Comparison of ENCODE assay signal across 16 cellular contexts in the genomic region with DNA sequence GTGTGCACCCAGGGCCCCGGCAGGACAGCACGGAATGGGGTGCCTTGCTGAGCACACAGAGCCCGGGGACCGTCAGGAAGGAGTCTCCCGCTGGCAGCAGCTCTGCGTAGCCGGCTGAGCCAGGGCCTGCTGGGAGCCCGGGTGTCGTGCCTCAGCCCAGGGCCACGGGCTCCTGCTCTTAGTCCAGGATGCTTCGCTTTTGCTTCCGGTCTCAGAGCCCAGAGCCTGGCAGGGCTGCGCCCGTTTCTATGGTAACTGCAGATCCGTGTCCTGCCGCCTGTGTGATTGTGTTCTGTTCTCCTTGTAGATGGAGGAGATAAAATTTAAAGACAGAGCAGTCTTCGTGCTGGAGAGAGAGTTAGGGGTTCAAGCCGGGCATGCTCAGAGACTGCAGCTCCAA. TPM values are rescaled to one million over a fixed set of nuclear protein-coding genes. Genes with fewer than 3 reads are reported as not detected.
DNase-seq lines count a peak whose midpoint lies in the region; ATAC-seq and TF ChIP-seq lines count a peak whose summit lies in the region.
"Had no signal": no experiment of that assay in that cellular context is flagged by ENCODE, and none has a peak within 500 bp of the region (broad histone marks: within the 10 kb centered on the region; RNA-seq: fewer than 3 reads in every experiment).

No MANE protein-coding gene starts in this region.

- no peaks in the 10 kb centered on the region for H3K36me3 Mint-ChIP-seq in activated T-helper 2 cell treated with anti-CD3 and anti-CD28 coated beads, Interferon-gamma antibody, Interleukin-2, Interleukin-4, amounts not matched to agents 10 μg/mL and 5 μg/mL and 100 μg/mL, durations not matched to agents 14 hours and 24 hours and 36 hours (ENCODE audit: low read depth)

- ATAC-seq in left ventricle myocardium superior (no peak), gastrocnemius medialis (no peak), HG03039 (IDR thresholded peaks at IDR 0.05; ENCODE audit: unreplicated experiment) (no peak)
- ATAC-seq: PC-3; stimulated activated naive CD8-positive, alpha-beta T cell treated with anti-CD3 and anti-CD28 coated beads, Interleukin-15, Interleukin-2, amounts not matched to agents 100 U/mL and 50 U/mL, for 24 hours had no signal

- in situ Hi-C loops in gastrocnemius medialis (cut with MboI; ENCODE audit: low sequenced_read_pairs in 4 of 4): no loop called here

- H3K27ac ChIP-seq in gastrocnemius medialis: no peak overlapping the region
- H3K27ac ChIP-seq: brain microvascular endothelial cell had no signal

- no peak for TF ChIP-seq POLR2A in gastrocnemius medialis (IDR thresholded peaks at IDR 0.05)

- no peaks in the 10 kb centered on the region for H3K27me3 Mint-ChIP-seq in activated T-helper 2 cell treated with anti-CD3 and anti-CD28 coated beads, Interferon-gamma antibody, Interleukin-2, Interleukin-4, amounts not matched to agents 10 μg/mL and 5 μg/mL and 100 μg/mL, durations not matched to agents 14 hours and 24 hours and 36 hours (ENCODE audit: low read depth)

- no peak overlapping the region for H3K27ac Mint-ChIP-seq in activated T-helper 2 cell treated with anti-CD3 and anti-CD28 coated beads, Interferon-gamma antibody, Interleukin-2, Interleukin-4, amounts not matched to agents 10 μg/mL and 5 μg/mL and 100 μg/mL, durations not matched to agents 14 hours and 24 hours and 36 hours
- H3K27ac Mint-ChIP-seq: CD4-positive, alpha-beta T cell had no signal

- no peaks in the 10 kb centered on the region for H3K27me3 ChIP-seq in gastrocnemius medialis
- H3K27me3 ChIP-seq: brain microvascular endothelial cell had no signal

- H3K4me3 Mint-ChIP-seq in activated T-helper 2 cell treated with anti-CD3 and anti-CD28 coated beads, Interferon-gamma antibody, Interleukin-2, Interleukin-4, amounts not matched to agents 10 μg/mL and 5 μg/mL and 100 μg/mL, durations not matched to agents 14 hours and 24 hours and 36 hours (ENCODE audit: low read depth): no peak overlapping the region
- H3K4me3 Mint-ChIP-seq: CD4-positive, alpha-beta T cell had no signal

- no peak overlapping the region for H3K4me3 ChIP-seq in gastrocnemius medialis
- H3K4me3 ChIP-seq: smooth muscle cell had no signal

- peak; percentile 14 for DNase-seq in EL
- DNase-seq in NCI-H2227 treated with DMSO at 0.1 percent for 48 hours (lab: John Stamatoyannopoulos, UW): peak; percentile 32
- peak; percentile 15 for DNase-seq in left ventricle myocardium superior
- DNase-seq in posterior vena cava (ENCODE audit: low spot score): peak; percentile 64
- no peak for DNase-seq in gastrocnemius medialis
- DNase-seq in activated T-helper 2 cell treated with anti-CD3 and anti-CD28 coated beads, Interferon-gamma antibody, Interleukin-2, Interleukin-4, amounts not matched to agents 10 μg/mL and 5 μg/mL and 100 μg/mL, durations not matched to agents 14 hours and 24 hours and 36 hours (ENCODE audit: low spot score): no peak
- DNase-seq: activated gamma-delta T cell; brain microvascular endothelial cell; CD4-positive, alpha-beta T cell; effector CD8-positive, alpha-beta T cell; NCI-H1694 treated with DMSO at 0.1 percent for 48 hours; NCI-H524 treated with DMSO at 0.1 percent for 48 hours; PC-3; stimulated activated naive CD8-positive, alpha-beta T cell treated with anti-CD3 and anti-CD28 coated beads, Interleukin-15, Interleukin-2, amounts not matched to agents 100 U/mL and 50 U/mL, for 24 hours had no signal

- H3K36me3 ChIP-seq in gastrocnemius medialis: no peaks in the 10 kb centered on the region
- H3K36me3 ChIP-seq: brain microvascular endothelial cell had no signal

- intact Hi-C loops in left ventricle myocardium superior (cut with micrococcal nuclease) (no loop called here), posterior vena cava (cut with DNase I) (no loop called here), gastrocnemius medialis (cut with DNase I; ENCODE audit: low total_unique reads) (no loop called here)
- intact Hi-C loops in activated T-helper 2 cell treated with anti-CD3 and anti-CD28 coated beads, Interferon-gamma antibody, Interleukin-2, Interleukin-4, amounts not matched to agents 10 μg/mL and 5 μg/mL and 100 μg/mL, durations not matched to agents 14 hours and 24 hours and 36 hours (cut with micrococcal nuclease): no loop called here

- H3K9me3 Mint-ChIP-seq in activated T-helper 2 cell treated with anti-CD3 and anti-CD28 coated beads, Interferon-gamma antibody, Interleukin-2, Interleukin-4, amounts not matched to agents 10 μg/mL and 5 μg/mL and 100 μg/mL, durations not matched to agents 14 hours and 24 hours and 36 hours: no peaks in the 10 kb centered on the region
- H3K9me3 Mint-ChIP-seq: CD4-positive, alpha-beta T cell had no signal

- no peaks in the 10 kb centered on the region for H3K9me3 ChIP-seq in gastrocnemius medialis

- H3K4me1 Mint-ChIP-seq in activated T-helper 2 cell treated with anti-CD3 and anti-CD28 coated beads, Interferon-gamma antibody, Interleukin-2, Interleukin-4, amounts not matched to agents 10 μg/mL and 5 μg/mL and 100 μg/mL, durations not matched to agents 14 hours and 24 hours and 36 hours (ENCODE audit: low read depth): no peaks in the 10 kb centered on the region

- H3K4me1 ChIP-seq in gastrocnemius medialis: peaks cover 0 to 4% of the 10 kb centered on the region in 2 donors

- no peak for TF ChIP-seq CTCF in gastrocnemius medialis (IDR thresholded peaks at IDR 0.05 in 4 of 5, conservative IDR thresholded peaks at IDR 0.05 in 1 of 5)

RNA-seq across cellular contexts. Expression of gene DPYSL4, which starts 53.7 kb away (rescaled TPM):
- total RNA-seq in left ventricle myocardium superior (45.2 TPM), posterior vena cava (1 to 10 TPM; 1.4 to 2.1 TPM), gastrocnemius medialis (1 to 10 TPM in 1 of 4 donors, under 1 TPM in 3; 0.29 to 1.3 (median 0.46) TPM)
- 16.5 and 17.9 TPM in 2 replicates for total RNA-seq in activated T-helper 2 cell treated with anti-CD3 and anti-CD28 coated beads, Interferon-gamma antibody, Interleukin-2, Interleukin-4, amounts not matched to agents 10 μg/mL and 5 μg/mL and 100 μg/mL, durations not matched to agents 14 hours and 24 hours and 36 hours

Comparison
In these comparisons a context has a peak if more than half of its experiments do, and no peak if none do; other contexts are left out.
1. DNase-seq: peak in EL (single experiment), NCI-H2227 treated with DMSO at 0.1 percent for 48 hours (single experiment), left ventricle myocardium superior (single experiment) and posterior vena cava (single experiment); none in gastrocnemius medialis (0 of 2) and activated T-helper 2 cell treated with anti-CD3 and anti-CD28 coated beads, Interferon-gamma antibody, Interleukin-2, Interleukin-4, amounts not matched to agents 10 μg/mL and 5 μg/mL and 100 μg/mL, durations not matched to agents 14 hours and 24 hours and 36 hours (single experiment).